ENCODE assay signal across 11 cellular contexts in the genomic region with DNA sequence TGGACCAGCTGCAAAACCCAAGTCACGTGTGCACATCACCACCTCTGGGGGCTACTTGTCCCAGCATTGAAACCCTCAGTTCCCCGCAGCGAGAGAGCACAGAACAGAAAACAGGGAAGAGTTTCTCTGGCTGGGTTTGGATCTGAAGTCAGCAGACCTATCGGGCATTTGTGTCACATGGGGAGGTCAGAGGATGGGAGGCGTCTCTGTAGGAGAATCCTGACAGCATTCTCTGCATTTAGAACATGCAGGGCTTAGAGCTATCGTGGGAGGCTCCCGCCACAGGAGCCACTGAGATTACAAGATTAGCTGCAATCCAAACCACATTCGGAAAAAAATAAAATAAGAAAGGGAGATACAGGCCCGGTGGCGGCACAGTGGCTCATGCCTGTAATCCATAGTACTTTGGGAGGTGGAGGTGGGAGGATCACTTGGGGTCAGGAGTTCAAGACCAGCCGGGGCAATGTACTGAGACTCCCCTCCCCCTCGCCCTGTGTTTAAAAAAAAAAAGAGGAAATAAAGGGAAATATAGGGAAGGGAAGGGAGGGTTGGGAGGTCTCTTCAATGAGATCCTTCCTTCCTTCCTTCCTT. TPM values are rescaled to one million over a fixed set of nuclear protein-coding genes. Genes with fewer than 3 reads are reported as not detected.
DNase-seq lines count a peak whose midpoint lies in the region; ATAC-seq and TF ChIP-seq lines count a peak whose summit lies in the region.
"Had no signal": no experiment of that assay in that cellular context is flagged by ENCODE, and none has a peak within 500 bp of the region (broad histone marks: within the 10 kb centered on the region; RNA-seq: fewer than 3 reads in every experiment).

No MANE protein-coding gene starts in this region.

- no peak overlapping the region for H2AFZ ChIP-seq in neuronal stem cell (ENCODE audit: low read length)
- H2AFZ ChIP-seq: PC-9 had no signal

- TF ChIP-seq POLR2A in testis (IDR thresholded peaks at IDR 0.05) = no peak

- POLR2A ChIA-PET in activated CD4-positive, alpha-beta memory T cell treated with anti-CD3 and anti-CD28 coated beads for 36 hours (lab: Charles Lee) = no interaction called here

- H3K4me1 ChIP-seq in testis (peaks cover 42% of the 10 kb centered on the region), neuronal stem cell (ENCODE audit: control insufficient read depth in 2 of 2, insufficient read depth in 1 of 2, low read depth in 1 of 2, low read length in 2 of 2) (peaks cover 12 to 24% of the 10 kb centered on the region in 2 donors)

- no peak overlapping the region for H3K23ac ChIP-seq in neuronal stem cell (ENCODE audit: low read depth, low read length, poor library complexity)

- no peak overlapping the region for H3K4me3 ChIP-seq in testis
- H3K4me3 ChIP-seq in neuronal stem cell (ENCODE audit: low read length in 2 of 2) = no peak overlapping the region
- H3K4me3 ChIP-seq: PC-9 had no signal

- no peak overlapping the region for H4K91ac ChIP-seq in neuronal stem cell (ENCODE audit: low read depth, low read length, poor library complexity)

- no peak overlapping the region for H2BK12ac ChIP-seq in neuronal stem cell (ENCODE audit: low read length)

- no peak overlapping the region for H3K4me2 ChIP-seq in neuronal stem cell (ENCODE audit: insufficient read depth, low read length, poor library complexity, severe bottlenecking)
- H3K4me2 ChIP-seq: PC-9 had no signal

- H2BK5ac ChIP-seq in neuronal stem cell (ENCODE audit: low read length) = no peak overlapping the region

- H3K27me3 ChIP-seq in testis (no peaks in the 10 kb centered on the region), neuronal stem cell (ENCODE audit: control insufficient read depth in 3 of 3, insufficient read depth in 3 of 3, low read depth in 1 of 3, low read length in 3 of 3) (peaks cover 3 to 36% (median 29%) of the 10 kb centered on the region in 3 experiments)

- H3K36me3 ChIP-seq in testis (ENCODE audit: low read depth, missing control alignments) (no peaks in the 10 kb centered on the region), neuronal stem cell (replicated peaks in 1 of 2; ENCODE audit: control insufficient read depth in 2 of 2, insufficient read depth in 2 of 2, low read length in 2 of 2) (no peaks in the 10 kb centered on the region)

- WGBS in testis, 2 donors = 22 to 31% methylated on average over 12 of the region's 12 CpGs
- no CpG with 5 or more reads among the region's 12 CpGs for WGBS in neuronal stem cell (ENCODE audit: extremely low coverage in 2 of 2, insufficient read length in 2 of 2, insufficient replicate concordance in 1 of 2), 2 donors

- no peak overlapping the region for H2BK15ac ChIP-seq in neuronal stem cell (ENCODE audit: low read length)

- TF ChIP-seq CTCF in testis (IDR thresholded peaks at IDR 0.05) = peak in 1 of 3 experiments; percentile 0

- peaks cover 13% of the 10 kb centered on the region for H3K4me1 Mint-ChIP-seq in activated CD4-positive, alpha-beta memory T cell treated with anti-CD3 and anti-CD28 coated beads for 36 hours (ENCODE audit: low read depth)

- H3K18ac ChIP-seq in neuronal stem cell (ENCODE audit: low read length) = no peak overlapping the region

- intact Hi-C loops in activated CD4-positive, alpha-beta memory T cell treated with anti-CD3 and anti-CD28 coated beads for 36 hours (cut with micrococcal nuclease) = no loop called here
- intact Hi-C loops in testis (cut with DNase I; ENCODE audit: low total_unique reads) = loop anchor here (10.0 kb wide), 1 partner anchor 60 kb away; no protein-coding TSS in a partner anchor

- no peak overlapping the region for H3K4me3 Mint-ChIP-seq in activated CD4-positive, alpha-beta memory T cell treated with anti-CD3 and anti-CD28 coated beads for 36 hours

- H3K4ac ChIP-seq in neuronal stem cell (ENCODE audit: low read length) = no peak overlapping the region

- no peak overlapping the region for H2BK120ac ChIP-seq in neuronal stem cell (ENCODE audit: low read depth, low read length)

- no peak overlapping the region for H3K14ac ChIP-seq in neuronal stem cell (ENCODE audit: low read length)

- peaks cover 4% of the 10 kb centered on the region for H3K27me3 Mint-ChIP-seq in activated CD4-positive, alpha-beta memory T cell treated with anti-CD3 and anti-CD28 coated beads for 36 hours

- no peak overlapping the region for H4K8ac ChIP-seq in neuronal stem cell (ENCODE audit: low read depth, low read length)

- H3K27ac Mint-ChIP-seq in activated CD4-positive, alpha-beta memory T cell treated with anti-CD3 and anti-CD28 coated beads for 36 hours = no peak overlapping the region

- CTCF ChIA-PET in activated CD4-positive, alpha-beta memory T cell treated with anti-CD3 and anti-CD28 coated beads for 36 hours (lab: Charles Lee) = interaction anchor here (0.9 to 1.4 kb wide), 3 partner anchors 18 to 129 kb away, joined by 3 to 4 read pairs (median 3); no protein-coding TSS in a partner anchor

- peak; percentile 20 to 33 for DNase-seq in activated CD4-positive, alpha-beta T cell treated with anti-CD3 and anti-CD28 coated beads, Interleukin-2, amount 50 U/mL, for 48 hours
- DNase-seq in activated CD4-positive, alpha-beta T cell treated with anti-CD3 and anti-CD28 coated beads, Interleukin-2, amount 50 U/mL, for 1 hour = no peak
- DNase-seq in activated CD4-positive, alpha-beta memory T cell treated with anti-CD3 and anti-CD28 coated beads for 36 hours = peak; percentile 30
- peak; percentile 65 for DNase-seq in iris pigment epithelial cell (ENCODE audit: low read depth)
- peak; percentile 92 for DNase-seq in testis
- DNase-seq in neuronal stem cell (ENCODE audit: low spot score) = no peak
- DNase-seq: activated CD8-positive, alpha-beta memory T cell treated with anti-CD3 and anti-CD28 coated beads, Interleukin-2, amount 50 U/mL, for 48 hours; midbrain; PC-9 had no signal

- no peak overlapping the region for H3K9ac ChIP-seq in neuronal stem cell (ENCODE audit: low read depth, low read length, poor library complexity)

- peak overlapping the region; percentile 60 to 81 for H3K27ac ChIP-seq in testis
- no peak overlapping the region for H3K27ac ChIP-seq in neuronal stem cell (replicated peaks; ENCODE audit: low read length)
- H3K27ac ChIP-seq: PC-9 had no signal

- no peak for ATAC-seq in HG02840 (IDR thresholded peaks at IDR 0.05; ENCODE audit: low FRiP score, unreplicated experiment)
- ATAC-seq in GM19395 (IDR thresholded peaks at IDR 0.05; ENCODE audit: unreplicated experiment) = no peak

- H3K9me3 ChIP-seq in testis (no peaks in the 10 kb centered on the region), neuronal stem cell (replicated peaks in 1 of 2; ENCODE audit: control insufficient read depth in 2 of 2, insufficient read depth in 1 of 2, low read depth in 1 of 2, low read length in 2 of 2) (no peaks in the 10 kb centered on the region)

- no peak overlapping the region for H2AK5ac ChIP-seq in neuronal stem cell (ENCODE audit: low read depth, low read length)

- no peaks in the 10 kb centered on the region for H3K9me3 Mint-ChIP-seq in activated CD4-positive, alpha-beta memory T cell treated with anti-CD3 and anti-CD28 coated beads for 36 hours

- H3K36me3 Mint-ChIP-seq in activated CD4-positive, alpha-beta memory T cell treated with anti-CD3 and anti-CD28 coated beads for 36 hours = no peaks in the 10 kb centered on the region

- H3K79me1 ChIP-seq in neuronal stem cell (ENCODE audit: low read depth, low read length) = no peaks in the 10 kb centered on the region

RNA-seq across cellular contexts. Expression of gene TLE6, which starts 2.9 kb away (rescaled TPM):
- 1 to 10 TPM; 2.5 to 2.6 TPM for total RNA-seq in activated CD4-positive, alpha-beta memory T cell treated with anti-CD3 and anti-CD28 coated beads for 36 hours
- 10 to 100 TPM in 1 of 2 donors, 1 to 10 TPM in 1; 9.1 to 12.5 TPM for total RNA-seq in testis
- 8.1 TPM for polyA plus RNA-seq in testis (ENCODE audit: insufficient read depth, low read depth, low replicate concordance)
- polyA plus RNA-seq in neuronal stem cell (2013, experiment 1 of 2) = 0.88 TPM
- 0.75 TPM for polyA plus RNA-seq in neuronal stem cell (2013, experiment 2 of 2)

RNA-seq across cellular contexts. Expression of gene ZNF77, which starts 29.7 kb away (rescaled TPM):
- 1 to 10 TPM; 4.3 to 4.8 TPM for total RNA-seq in activated CD4-positive, alpha-beta memory T cell treated with anti-CD3 and anti-CD28 coated beads for 36 hours
- 10 to 100 TPM in 1 of 2 donors, 1 to 10 TPM in 1; 4.8 to 10.7 TPM for total RNA-seq in testis
- 5.6 TPM for polyA plus RNA-seq in testis (ENCODE audit: insufficient read depth, low read depth, low replicate concordance)
- polyA plus RNA-seq in neuronal stem cell (2013, experiment 1 of 2) = 3.4 TPM
- 3.5 TPM for polyA plus RNA-seq in neuronal stem cell (2013, experiment 2 of 2)

RNA-seq across cellular contexts. Expression of gene TLE2, which starts 54.6 kb away (rescaled TPM):
- total RNA-seq in activated CD4-positive, alpha-beta memory T cell treated with anti-CD3 and anti-CD28 coated beads for 36 hours = 1 to 10 TPM; 8.5 to 9.9 TPM
- 10 to 100 TPM; 70.5 to 76.6 TPM for total RNA-seq in testis
- 30.2 TPM for polyA plus RNA-seq in testis (ENCODE audit: insufficient read depth, low read depth, low replicate concordance)
- 0.36 TPM for polyA plus RNA-seq in neuronal stem cell (2013, experiment 1 of 2)
- polyA plus RNA-seq in neuronal stem cell (2013, experiment 2 of 2) = 0.21 TPM

Comparison
In these comparisons a context has a peak if more than half of its experiments do, and no peak if none do; other contexts are left out.
1. DNase-seq: peak in activated CD4-positive, alpha-beta T cell treated with anti-CD3 and anti-CD28 coated beads, Interleukin-2, amount 50 U/mL, for 48 hours (2 of 2), activated CD4-positive, alpha-beta memory T cell treated with anti-CD3 and anti-CD28 coated beads for 36 hours (single experiment), iris pigment epithelial cell (single experiment) and testis (single experiment); none in activated CD4-positive, alpha-beta T cell treated with anti-CD3 and anti-CD28 coated beads, Interleukin-2, amount 50 U/mL, for 1 hour (single experiment) and neuronal stem cell (single experiment).
2. RNA of gene TLE2, which starts 54.6 kb away (total RNA-seq): 70.5 to 76.6 TPM in testis; 8.5 to 9.9 TPM in activated CD4-positive, alpha-beta memory T cell treated with anti-CD3 and anti-CD28 coated beads for 36 hours; every median in the first group is over 4 times any median in the second.